Comparison of ENCODE assay signal across 24 cellular contexts in genomic region chr16:56457927-56458470, GRCh38.
"Had no signal": no experiment of that assay in that cellular context is flagged by ENCODE, and none has a peak within 500 bp of the region (broad histone marks: within the 10 kb centered on the region; RNA-seq: fewer than 3 reads in every experiment).

No MANE protein-coding gene starts in this region.

- H3K4me3 Mint-ChIP-seq: dendritic cell treated with granulocyte-macrophage colony-stimulating factor and Interleukin-4, amounts not matched to agents 40 ng/mL and 50 ng/mL, for 4 days; effector memory CD8-positive, alpha-beta T cell; nephron; stimulated activated naive B cell treated with anti-CD40 and anti-IgM and Interleukin-4, amounts not matched to agents 10 μg/mL and 1 μg/mL and 100 μg/mL, for 72 hours; stimulated activated naive CD8-positive, alpha-beta T cell treated with anti-CD3 and anti-CD28 coated beads, Interleukin-15, amount 100 ng/mL, for 72 hours had no signal

- FAIRE-seq: colon, endothelial cell of umbilical vein, islet of Langerhans had no signal

- H3K27ac Mint-ChIP-seq: dendritic cell treated with granulocyte-macrophage colony-stimulating factor and Interleukin-4, amounts not matched to agents 40 ng/mL and 50 ng/mL, for 4 days; effector memory CD8-positive, alpha-beta T cell; nephron; stimulated activated naive B cell treated with anti-CD40 and anti-IgM and Interleukin-4, amounts not matched to agents 10 μg/mL and 1 μg/mL and 100 μg/mL, for 72 hours had no signal

- H3K9me3 Mint-ChIP-seq: dendritic cell treated with granulocyte-macrophage colony-stimulating factor and Interleukin-4, amounts not matched to agents 40 ng/mL and 50 ng/mL, for 4 days; effector memory CD8-positive, alpha-beta T cell; naive B cell; nephron; stimulated activated naive B cell treated with anti-CD40 and anti-IgM and Interleukin-4, amounts not matched to agents 10 μg/mL and 1 μg/mL and 100 μg/mL, for 72 hours; stimulated activated naive CD8-positive, alpha-beta T cell treated with anti-CD3 and anti-CD28 coated beads, Interleukin-15, amount 100 ng/mL, for 72 hours had no signal

- H3K4me3 ChIP-seq: esophagus muscularis mucosa, gastrocnemius medialis, heart right ventricle, psoas muscle, right lobe of liver, spleen, testis, tibial nerve had no signal

- H3K27me3 ChIP-seq: esophagus muscularis mucosa, gastrocnemius medialis, heart right ventricle, right lobe of liver, spleen, testis, tibial nerve had no signal

- ATAC-seq: effector memory CD8-positive, alpha-beta T cell; gastrocnemius medialis; heart right ventricle; psoas muscle; right lobe of liver; stimulated activated naive B cell treated with anti-CD40 and anti-IgM and Interleukin-4, amounts not matched to agents 10 μg/mL and 1 μg/mL and 100 μg/mL, for 72 hours; stimulated activated naive CD8-positive, alpha-beta T cell treated with anti-CD3 and anti-CD28 coated beads, Interleukin-15, amount 100 ng/mL, for 72 hours had no signal

- H3K27ac ChIP-seq: esophagus muscularis mucosa, gastrocnemius medialis, heart right ventricle, psoas muscle, right lobe of liver, spleen, testis had no signal

- H3K4me1 Mint-ChIP-seq: nephron had no signal

- H3K9me3 ChIP-seq: esophagus muscularis mucosa, gastrocnemius medialis, heart right ventricle, psoas muscle, right lobe of liver, spleen, testis, tibial nerve had no signal

- DNase-seq: effector memory CD8-positive, alpha-beta T cell; gastrocnemius medialis; heart right ventricle; hypothalamus; kidney glomerular epithelial cell; mesendoderm; naive B cell; psoas muscle; retina; right lobe of liver; spleen; stimulated activated CD4-positive, alpha-beta T cell treated with anti-CD3 and anti-CD28 coated beads, Interleukin-15, amount 100 ng/mL, for 24 hours; stimulated activated CD4-positive, alpha-beta T cell treated with anti-CD3 and anti-CD28 coated beads, Interleukin-1b, Interleukin-23, amount 100 ng/mL, for 48 hours; stimulated activated CD4-positive, alpha-beta T cell treated with anti-CD3 and anti-CD28 coated beads, Interleukin-4, amount 100 ng/mL, for 24 hours; stimulated activated naive B cell treated with anti-CD40 and anti-IgM and Interleukin-4, amounts not matched to agents 10 μg/mL and 1 μg/mL and 100 μg/mL, for 72 hours; stimulated activated naive CD8-positive, alpha-beta T cell treated with anti-CD3 and anti-CD28 coated beads, Interleukin-15, amount 100 ng/mL, for 72 hours; testis had no signal

- H3K4me1 ChIP-seq: testis had no signal

- H3K27me3 Mint-ChIP-seq: dendritic cell treated with granulocyte-macrophage colony-stimulating factor and Interleukin-4, amounts not matched to agents 40 ng/mL and 50 ng/mL, for 4 days; effector memory CD8-positive, alpha-beta T cell; naive B cell; stimulated activated naive B cell treated with anti-CD40 and anti-IgM and Interleukin-4, amounts not matched to agents 10 μg/mL and 1 μg/mL and 100 μg/mL, for 72 hours; stimulated activated naive CD8-positive, alpha-beta T cell treated with anti-CD3 and anti-CD28 coated beads, Interleukin-15, amount 100 ng/mL, for 72 hours had no signal
